Comparison of ENCODE assay signal across 11 cellular contexts in the genomic region with DNA sequence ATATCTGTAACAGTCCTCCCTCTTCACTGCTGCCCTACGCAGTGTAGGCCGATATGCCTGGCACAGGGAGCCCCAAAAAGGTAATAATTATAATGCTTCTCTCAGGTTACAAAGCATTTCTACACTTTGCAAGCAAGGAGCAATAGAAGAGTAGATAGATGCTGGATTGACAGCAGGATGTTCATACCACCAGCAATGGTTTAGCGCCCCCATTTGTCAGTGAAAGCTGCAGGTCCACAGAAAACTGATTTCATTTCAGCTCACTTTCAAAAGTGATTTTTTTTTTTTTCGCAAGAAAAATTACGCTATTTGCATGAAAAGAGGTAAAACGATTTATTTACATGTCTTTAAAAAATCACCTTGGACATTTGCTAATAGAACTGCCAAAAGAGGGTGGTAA. TPM values are rescaled to one million over a fixed set of nuclear protein-coding genes. Genes with fewer than 3 reads are reported as not detected.
DNase-seq lines count a peak whose midpoint lies in the region; ATAC-seq, FAIRE-seq and TF ChIP-seq lines count a peak whose summit lies in the region.
"Had no signal": no experiment of that assay in that cellular context is flagged by ENCODE, and none has a peak within 500 bp of the region (broad histone marks: within the 10 kb centered on the region; RNA-seq: fewer than 3 reads in every experiment).

No MANE protein-coding gene starts in this region.

- intact Hi-C loops in cardiac septum (cut with DNase I): loop anchor here (5.0 kb wide), 1 partner anchor 106 kb away; no protein-coding TSS in a partner anchor

- H3K27ac ChIP-seq in 22Rv1 (no peak overlapping the region), RWPE1 (no peak overlapping the region)

- no peak for FAIRE-seq in H54 (lab: Jason Lieb, UNC)

- peak; percentile 15; the same call in 1 of the 2 replicates for TF ChIP-seq CTCF in 22Rv1 (IDR thresholded peaks at IDR 0.05)
- TF ChIP-seq CTCF in RWPE1 (conservative IDR thresholded peaks at IDR 0.05; ENCODE audit: low read depth): peak; percentile 12; the same call in 1 of the 2 replicates

- CTCF ChIA-PET in RWPE1 (lab: Yijun Ruan, JAX): interaction anchor here (0.6 to 0.7 kb wide), 2 partner anchors 68 to 337 kb away, joined by 4 to 6 read pairs; no protein-coding TSS in a partner anchor

- DNase-seq in ELR (ENCODE audit: low read depth) (peak; percentile 20), RWPE1 (ENCODE audit: low spot score) (no peak), fibroblast of the conjunctiva (ENCODE audit: low read depth) (peak; percentile 14), H54 (ENCODE audit: insufficient read length, low spot score) (no peak), cardiac septum (ENCODE audit: low spot score) (no peak)
- DNase-seq: stimulated activated CD4-positive, alpha-beta T cell treated with anti-CD3 and anti-CD28 coated beads, Interleukin-12 subunit alpha, Interleukin-12 subunit beta, amount 100 ng/mL, for 4 hours; T-helper 1 cell had no signal

- no peak for ATAC-seq in HG02870 (IDR thresholded peaks at IDR 0.05; ENCODE audit: unreplicated experiment)
- ATAC-seq in HG02852 (IDR thresholded peaks at IDR 0.05; ENCODE audit: unreplicated experiment): no peak
- ATAC-seq: activated T-helper 17 cell treated with anti-CD3 and anti-CD28 coated beads, Interleukin-2, amount 50 U/mL, for 72 hours had no signal

- POLR2A ChIA-PET in RWPE1 (lab: Yijun Ruan, JAX; ENCODE audit: low non-redundant PET): interaction anchor here (0.5 kb wide), 1 partner anchor 876 kb away, joined by 3 read pairs; no protein-coding TSS in a partner anchor

- no peak for TF ChIP-seq POLR2A in H54 (IDR thresholded peaks at IDR 0.05; ENCODE audit: low read depth, low read length)

RNA-seq across cellular contexts. Expression of a gene that starts 34.5 kb away (rescaled TPM):
- 18.0 TPM for total RNA-seq in cardiac septum

Comparison
In these comparisons a context has a peak if more than half of its experiments do, and no peak if none do; other contexts are left out.
1. DNase-seq: peak in ELR (single experiment) and fibroblast of the conjunctiva (single experiment); none in RWPE1 (single experiment), H54 (single experiment) and cardiac septum (single experiment).